In the genomic region with DNA sequence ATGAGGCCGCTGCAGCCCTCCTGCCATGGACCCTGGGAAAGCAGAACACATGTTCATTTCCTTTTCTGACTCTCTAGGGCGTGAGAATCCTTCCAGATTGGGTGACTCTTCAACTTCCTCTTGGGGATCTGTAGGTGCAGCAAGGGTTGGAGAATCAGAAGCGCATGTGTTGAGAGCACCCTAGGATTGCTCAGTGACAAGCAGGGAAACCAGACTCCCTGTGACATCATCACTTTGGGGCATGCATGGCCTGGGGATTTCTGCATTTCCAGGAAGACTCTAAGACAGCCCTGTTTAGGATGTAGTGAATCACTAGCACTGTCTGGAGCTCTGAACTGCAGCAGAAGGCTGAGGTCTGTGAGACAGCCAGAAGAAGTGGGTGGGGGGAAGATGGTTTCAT, we compare ENCODE assay signal across 9 cellular contexts. TPM values are rescaled to one million over a fixed set of nuclear protein-coding genes. Genes with fewer than 3 reads are reported as not detected.
A peak's percentile ranks its signal among the peaks of the same experiment; 100 is the strongest.
DNase-seq lines count a peak whose midpoint lies in the region; ATAC-seq, FAIRE-seq and TF ChIP-seq lines count a peak whose summit lies in the region.
"Had no signal": no experiment of that assay in that cellular context is flagged by ENCODE, and none has a peak within 500 bp of the region (broad histone marks: within the 10 kb centered on the region; RNA-seq: fewer than 3 reads in every experiment).

No MANE protein-coding gene starts in this region.

- intact Hi-C loops in K562 (cut with micrococcal nuclease), result no loop called here

- H3K27ac Mint-ChIP-seq in mesothelial cell of epicardium, result no peak overlapping the region

- no peak overlapping the region for H3K4me2 ChIP-seq in A549
- H3K4me2 ChIP-seq in K562 (ENCODE audit: insufficient read depth, low read length), result peak overlapping the region; percentile 1; the same call in 1 of the 2 replicates

- BruUV-seq in K562 (replicated peaks; lab: Mats Ljungman, UMichigan), result no TSS peak

- H3K9ac ChIP-seq in K562 (ENCODE audit: insufficient read depth in 1 of 2, low read depth in 2 of 2, low read length in 2 of 2), result no peak overlapping the region

- TF ChIP-seq POLR2A in A549 (IDR thresholded peaks at IDR 0.05; ENCODE audit: low read length) (no peak), K562 (conservative IDR thresholded peaks at IDR 0.05) (no peak)

- POLR2A ChIA-PET in A549 (lab: Yijun Ruan, JAX), result no interaction called here
- POLR2A ChIA-PET in K562 (lab: Yijun Ruan, JAX), result interaction anchor here (1.3 kb wide), 1 partner anchor 20 kb away, joined by 5 read pairs; no protein-coding TSS in a partner anchor

- H3K4me1 ChIP-seq in A549 (no peaks in the 10 kb centered on the region), K562 (replicated peaks in 1 of 2; ENCODE audit: control insufficient read depth in 2 of 2, insufficient read depth in 2 of 2, low read length in 2 of 2) (peaks cover 0 to 40% of the 10 kb centered on the region in 2 experiments; a peak in 4 of 5 replicates)

- WGBS in A549 (ENCODE audit: missing lambda C conversion rate), result 30% methylated on average over 3 of the region's 3 CpGs
- WGBS in K562 (ENCODE audit: insufficient coverage, low coverage, missing lambda C conversion rate), result 11% methylated on average over 3 of the region's 3 CpGs

- no peaks in the 10 kb centered on the region for H3K9me3 Mint-ChIP-seq in mesothelial cell of epicardium

- DNase-seq in A549 (ENCODE audit: low read depth in 1 of 2, low spot score in 1 of 2) (peak in 1 of 2 experiments; percentile 33), T follicular helper cell (ENCODE audit: low read depth) (peak; percentile 51), K562 (ENCODE audit: extremely low read depth in 1 of 4, low spot score in 3 of 4) (peak in 1 of 4 experiments; percentile 64), COLO668 (lab: John Stamatoyannopoulos, UW; ENCODE audit: unreplicated experiment) (no peak), mesothelial cell of epicardium (ENCODE audit: low spot score in 2 of 2, unreplicated experiment in 2 of 2) (no peak)

- H4K20me1 ChIP-seq in K562 (replicated peaks; ENCODE audit: control insufficient read depth, insufficient read depth, low read length), result no peaks in the 10 kb centered on the region

- H3K36me3 Mint-ChIP-seq in mesothelial cell of epicardium, result no peaks in the 10 kb centered on the region

- H3K36me3 ChIP-seq in K562 (ENCODE audit: control insufficient read depth, insufficient read depth, low read length), result no peaks in the 10 kb centered on the region

- H3K27ac ChIP-seq in A549 (no peak overlapping the region), K562 (ENCODE audit: extremely low read depth, low read depth, low read length) (no peak overlapping the region), skin epidermis (peak overlapping the region in 12 of 21 experiments; percentile 10 to 68 (median 55))
- H3K27ac ChIP-seq: VCaP had no signal

- no peaks in the 10 kb centered on the region for H3K79me2 ChIP-seq in K562 (ENCODE audit: control insufficient read depth, insufficient read depth, low read length)

- CTCF ChIA-PET in A549 (lab: Yijun Ruan, JAX), result interaction anchor here (2.2 kb wide), 1 partner anchor 44 kb away, joined by 4 read pairs; no protein-coding TSS in a partner anchor
- CTCF ChIA-PET in K562 (lab: Yijun Ruan, JAX; ENCODE audit: low intra/inter-chr PET ratio), result no interaction called here

- peak overlapping the region; percentile 43 for H2AFZ ChIP-seq in K562 (ENCODE audit: low read depth, low read length)

- H3K27me3 ChIP-seq in K562 (ENCODE audit: control insufficient read depth in 2 of 2, insufficient read depth in 2 of 2, low read length in 2 of 2), result no peaks in the 10 kb centered on the region

- no peak for TF ChIP-seq EP300 in A549 (IDR thresholded peaks at IDR 0.05)
- TF ChIP-seq EP300 in K562 (IDR thresholded peaks at IDR 0.05; ENCODE audit: low read length), result no peak

- ATAC-seq in A549 (peak; percentile 49 to 70; a peak in 3 of 6 replicates), GM21825 (IDR thresholded peaks at IDR 0.05; ENCODE audit: unreplicated experiment) (peak; percentile 78), K562 (peak; percentile 46), GM19324 (IDR thresholded peaks at IDR 0.05; ENCODE audit: low FRiP score, unreplicated experiment) (no peak)

- H3K9me1 ChIP-seq in K562 (ENCODE audit: control insufficient read depth, insufficient read depth, low read length), result no peaks in the 10 kb centered on the region

- TF ChIP-seq CTCF in A549 (IDR thresholded peaks at IDR 0.05), result no peak
- TF ChIP-seq CTCF in K562 (IDR thresholded peaks at IDR 0.05 in 2 of 3, conservative IDR thresholded peaks at IDR 0.05 in 1 of 3; ENCODE audit: insufficient read depth in 2 of 3, low read depth in 1 of 3, low read length in 3 of 3), result no peak
- TF ChIP-seq CTCF in mesothelial cell of epicardium (IDR thresholded peaks at IDR 0.05; ENCODE audit: unreplicated experiment), result no peak

- peaks cover 4% of the 10 kb centered on the region for H3K27me3 Mint-ChIP-seq in mesothelial cell of epicardium (ENCODE audit: low read depth)

- peaks cover 6% of the 10 kb centered on the region for H3K4me1 Mint-ChIP-seq in mesothelial cell of epicardium

- H3K4me3 ChIP-seq in A549 (no peak overlapping the region), K562 (no peak overlapping the region), skin epidermis (no peak overlapping the region)

- no peaks in the 10 kb centered on the region for H3K9me3 ChIP-seq in A549
- no peaks in the 10 kb centered on the region for H3K9me3 ChIP-seq in K562 (replicated peaks; ENCODE audit: control insufficient read depth, insufficient read depth, low read depth, low read length)

- no peak overlapping the region for H3K4me3 Mint-ChIP-seq in mesothelial cell of epicardium

- in situ Hi-C loops in K562 (cut with MboI), result no loop called here

- FAIRE-seq in A549 (lab: Jason Lieb, UNC) (no peak), K562 (lab: Jason Lieb, UNC) (peak; percentile 19)

- TF ChIP-seq RAD21 in A549 (conservative IDR thresholded peaks at IDR 0.05 in 1 of 2, IDR thresholded peaks at IDR 0.05 in 1 of 2) (no peak), K562 (CRISPR knock-in tag; conservative IDR thresholded peaks at IDR 0.05 in 1 of 2, IDR thresholded peaks at IDR 0.05 in 1 of 2) (no peak)

TF ChIP-seq in A549, 52 proteins besides CTCF, POLR2A, EP300 and RAD21 (continues in another document):
- TF ChIP-seq MAFK (IDR thresholded peaks at IDR 0.05; ENCODE audit: partially characterized antibody) (no peak), PHF8 (IDR thresholded peaks at IDR 0.05; ENCODE audit: borderline replicate concordance, low read depth) (no peak), MYC (IDR thresholded peaks at IDR 0.05; ENCODE audit: borderline replicate concordance, low read length) (no peak)
- TF ChIP-seq, protein P1, sequence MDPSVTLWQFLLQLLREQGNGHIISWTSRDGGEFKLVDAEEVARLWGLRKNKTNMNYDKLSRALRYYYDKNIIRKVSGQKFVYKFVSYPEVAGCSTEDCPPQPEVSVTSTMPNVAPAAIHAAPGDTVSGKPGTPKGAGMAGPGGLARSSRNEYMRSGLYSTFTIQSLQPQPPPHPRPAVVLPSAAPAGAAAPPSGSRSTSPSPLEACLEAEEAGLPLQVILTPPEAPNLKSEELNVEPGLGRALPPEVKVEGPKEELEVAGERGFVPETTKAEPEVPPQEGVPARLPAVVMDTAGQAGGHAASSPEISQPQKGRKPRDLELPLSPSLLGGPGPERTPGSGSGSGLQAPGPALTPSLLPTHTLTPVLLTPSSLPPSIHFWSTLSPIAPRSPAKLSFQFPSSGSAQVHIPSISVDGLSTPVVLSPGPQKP (IDR thresholded peaks at IDR 0.05; ENCODE audit: low read depth, low read length), result no peak

TF ChIP-seq in K562, 482 proteins besides CTCF, POLR2A, EP300 and RAD21 (continues in another document):
- TF ChIP-seq, protein P2, sequence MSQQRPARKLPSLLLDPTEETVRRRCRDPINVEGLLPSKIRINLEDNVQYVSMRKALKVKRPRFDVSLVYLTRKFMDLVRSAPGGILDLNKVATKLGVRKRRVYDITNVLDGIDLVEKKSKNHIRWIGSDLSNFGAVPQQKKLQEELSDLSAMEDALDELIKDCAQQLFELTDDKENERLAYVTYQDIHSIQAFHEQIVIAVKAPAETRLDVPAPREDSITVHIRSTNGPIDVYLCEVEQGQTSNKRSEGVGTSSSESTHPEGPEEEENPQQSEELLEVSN (IDR thresholded peaks at IDR 0.05; ENCODE audit: borderline replicate concordance in 1 of 2, extremely low read depth in 1 of 2, insufficient read depth in 1 of 2, insufficient read length in 1 of 2, low read depth in 1 of 2, low read length in 1 of 2, poor library complexity in 1 of 2, severe bottlenecking in 1 of 2), result peak in 1 of 2 experiments; percentile 26

RNA-seq across cellular contexts. Expression of a gene that starts 15.1 kb away (rescaled TPM):
- not detected in 2 replicates for polyA plus RNA-seq in A549 (2011; rRNA removed)
- not detected in 2 replicates for polyA plus RNA-seq in A549 (2012; cell fraction: cytosol; rRNA removed)
- not detected in 2 replicates for polyA plus RNA-seq in A549 (2012; cell fraction: nucleus; rRNA removed)
- not detected in 3 replicates for polyA plus RNA-seq in A549 (2017; fragmentation: RNase III; extraction: RNeasy Plus Mini Kit Qiagen cat#74134 plus additional on column Dnase treatment)
- polyA minus RNA-seq in A549 (2011; rRNA and poly(A)+ RNA removed), result not detected in 2 replicates
- total RNA-seq in K562 (2011; cell fraction: chromatin; rRNA removed; ENCODE audit: low replicate concordance), result 47.9 and 68.9 TPM in 2 replicates
- 34.0 and 42.2 TPM in 2 replicates for total RNA-seq in K562 (2011; cell fraction: nucleolus; rRNA removed)
- 32.6 and 56.7 TPM in 2 replicates for total RNA-seq in K562 (2011; cell fraction: nucleoplasm; rRNA removed)
- 10.6 and 10.7 TPM in 2 replicates for total RNA-seq in K562 (2014; rRNA removed)
- 14.6 TPM in 2 replicates for total RNA-seq in K562 (2014; rRNA removed; fragmentation: Illumina TruSeq; extraction: Trizol)
- total RNA-seq in K562 (2015; rRNA removed; fragmentation: Illumina TruSeq; extraction: Trizol), result 18.6 and 19.4 TPM in 2 replicates
- total RNA-seq in K562 (2021), result 22.2 and 24.1 TPM in 2 replicates
- polyA plus RNA-seq in K562 (2011; rRNA removed), result 28.5 and 42.2 TPM in 2 replicates
- polyA plus RNA-seq in K562 (2011; cell fraction: cytosol; rRNA removed), result 17.2 and 28.3 TPM in 2 replicates
- 88.9 and 151 TPM in 2 replicates for polyA plus RNA-seq in K562 (2011; cell fraction: nucleus; rRNA removed)
- polyA plus RNA-seq in K562 (2012), result 30.9 and 61.7 TPM in 2 replicates
- 23.6 and 31.3 TPM in 2 replicates for polyA plus RNA-seq in K562 (2014; fragmentation: Illumina TruSeq; extraction: Trizol)
- polyA plus RNA-seq in K562 (2014; fragmentation: Nextera tagmentation; extraction: Ambion mirVana), result 1 to 10 TPM; 4.0 to 5.2 TPM
- polyA plus RNA-seq in K562 (2014; rRNA removed), result 12.6 and 14.1 TPM in 2 replicates
- polyA minus RNA-seq in K562 (2011; rRNA and poly(A)+ RNA removed), result 50.8 and 77.5 TPM in 2 replicates
- 19.4 and 21.4 TPM in 2 replicates for polyA minus RNA-seq in K562 (2011; cell fraction: cytosol; rRNA and poly(A)+ RNA removed)
- polyA minus RNA-seq in K562 (2011; cell fraction: nucleus; rRNA and poly(A)+ RNA removed), result 96.3 and 210 TPM in 2 replicates
- not detected in 3 replicates for total RNA-seq in mesothelial cell of epicardium

Comparison
In these comparisons a context has a peak if more than half of its experiments do, and no peak if none do; other contexts are left out.
1. H3K27ac ChIP-seq: peak in skin epidermis (12 of 21); none in A549 (0 of 2) and K562 (single experiment).